Comparison of ENCODE assay signal across 22 cellular contexts in the genomic region with DNA sequence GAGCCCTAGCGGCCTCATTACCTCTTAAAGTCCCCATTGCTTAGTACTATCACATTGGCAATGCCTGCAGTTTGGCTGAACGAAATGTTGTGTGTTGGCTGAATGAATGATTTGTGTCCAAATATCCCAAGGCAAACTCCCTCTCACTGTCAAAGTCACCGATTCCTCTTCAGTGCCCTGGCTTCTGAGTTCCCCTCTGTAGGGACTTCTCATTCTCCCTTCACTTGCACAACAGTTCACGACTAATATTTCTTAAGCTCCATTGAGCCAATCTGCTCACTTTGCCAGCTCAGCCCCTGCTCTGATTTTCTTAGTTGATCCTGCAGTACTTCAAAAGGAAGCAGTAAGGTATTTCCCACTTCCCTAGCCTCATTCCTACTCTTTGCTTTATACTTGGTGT.
"Had no signal": no experiment of that assay in that cellular context is flagged by ENCODE, and none has a peak within 500 bp of the region (broad histone marks: within the 10 kb centered on the region; RNA-seq: fewer than 3 reads in every experiment).

No MANE protein-coding gene starts in this region.

- H3K9me3 ChIP-seq: colonic mucosa, gastrocnemius medialis, mucosa of descending colon, prostate gland, right atrium auricular region, sigmoid colon, suprapubic skin, transverse colon had no signal

- ATAC-seq: esophagus mucosa; gastrocnemius medialis; mucosa of descending colon; naive thymus-derived CD4-positive, alpha-beta T cell; stimulated activated memory B cell treated with anti-CD40 and anti-IgM and Interleukin-4, amounts not matched to agents 10 μg/mL and 1 μg/mL and 100 μg/mL, for 72 hours had no signal

- H3K4me3 ChIP-seq: colonic mucosa, gastrocnemius medialis, mucosa of descending colon, prostate gland, right atrium auricular region, sigmoid colon, suprapubic skin, transverse colon had no signal

- H3K27me3 ChIP-seq: colonic mucosa, right atrium auricular region, sigmoid colon, transverse colon had no signal

- H3K36me3 ChIP-seq: colonic mucosa, gastrocnemius medialis, prostate gland, right atrium auricular region, sigmoid colon, suprapubic skin, transverse colon had no signal

- FAIRE-seq: keratinocyte had no signal

- H3K27ac ChIP-seq: colonic mucosa, epithelial cell of prostate, gastrocnemius medialis, prostate gland, right atrium auricular region, sigmoid colon, suprapubic skin had no signal

- H3K4me1 ChIP-seq: colonic mucosa, gastrocnemius medialis, prostate gland, right atrium auricular region, suprapubic skin had no signal

- DNase-seq: colonic mucosa; effector CD8-positive, alpha-beta T cell; endodermal cell; foreskin fibroblast; gastrocnemius medialis; head of caudate nucleus; mesenchymal stem cell; mucosa of descending colon; naive thymus-derived CD4-positive, alpha-beta T cell; nephron progenitor cell; nucleus accumbens; sigmoid colon; stimulated activated CD4-positive, alpha-beta T cell treated with anti-CD3 and anti-CD28 coated beads, Interleukin-2, amount 100 ng/mL, for 24 hours; stimulated activated CD4-positive, alpha-beta T cell treated with anti-CD3 and anti-CD28 coated beads, Interleukin-4, amount 100 ng/mL, for 24 hours; transverse colon had no signal
